31 cellular contexts compared by ENCODE assay signal in genomic region chr3:106530367-106530766, GRCh38.
"Had no signal": no experiment of that assay in that cellular context is flagged by ENCODE, and none has a peak within 500 bp of the region (broad histone marks: within the 10 kb centered on the region; RNA-seq: fewer than 3 reads in every experiment).

No MANE protein-coding gene starts in this region.

- H3K36me3 Mint-ChIP-seq: brain had no signal

- H3K27ac ChIP-seq: KMS-11 had no signal

- H3K4me1 Mint-ChIP-seq: brain had no signal

- H3K27me3 Mint-ChIP-seq: activated CD4-positive, alpha-beta memory T cell treated with anti-CD3 and anti-CD28 coated beads for 36 hours; activated CD4-positive, alpha-beta T cell treated with anti-CD3 and anti-CD28 coated beads, Interleukin-2, amount 10 ng/mL, durations not matched to agents 7 days and 5 days had no signal

- H3K27ac Mint-ChIP-seq: activated CD4-positive, alpha-beta T cell treated with anti-CD3 and anti-CD28 coated beads for 36 hours; activated CD4-positive, alpha-beta T cell treated with anti-CD3 and anti-CD28 coated beads, Interleukin-2, amount 10 ng/mL, durations not matched to agents 7 days and 5 days; activated naive CD4-positive, alpha-beta T cell treated with anti-CD3 and anti-CD28 coated beads for 36 hours; activated naive CD4-positive, alpha-beta T cell treated with anti-CD3 and anti-CD28 coated beads, Interleukin-2, amount 50 U/mL, for 72 hours; activated T-helper 1 cell treated with anti-CD3 and anti-CD28 coated beads, Interleukin-12 subunit alpha, Interleukin-12 subunit beta, Interleukin-2, Interleukin-4 antibody, amounts not matched to agents 30 ng/mL and 10 ng/mL and 1 ng/mL, durations not matched to agents 14 hours and 24 hours and 36 hours; brain had no signal

- DNase-seq: activated CD4-positive, alpha-beta memory T cell treated with anti-CD3 and anti-CD28 coated beads for 36 hours; activated CD4-positive, alpha-beta T cell treated with anti-CD3 and anti-CD28 coated beads for 36 hours; activated CD4-positive, alpha-beta T cell treated with anti-CD3 and anti-CD28 coated beads, Interleukin-2, amount 10 ng/mL, durations not matched to agents 7 days and 5 days; activated CD8-positive, alpha-beta memory T cell treated with anti-CD3 and anti-CD28 coated beads, Interleukin-2, amount 50 U/mL, for 4 hours; activated gamma-delta T cell treated with Interleukin-2 at 50 U/mL for 16 hours; activated naive CD4-positive, alpha-beta T cell treated with anti-CD3 and anti-CD28 coated beads for 36 hours; activated T-cell treated with anti-CD3 and anti-CD28 coated beads for 4 hours; activated T-cell treated with anti-CD3 and anti-CD28 coated beads, Interleukin-2, amount 50 U/mL, for 4 hours; anterior cingulate cortex; central memory CD4-positive, alpha-beta T cell; NCI-H1092 treated with DMSO at 0.1 percent for 48 hours; NCI-H1417; NCI-H146; NCI-H187; NCI-H2029 treated with DMSO at 0.1 percent for 48 hours; NCI-H2107; NCI-H2171; NCI-H510A; NCI-H526; NCI-H748 treated with DMSO at 0.1 percent for 48 hours; NK-92 treated with Interleukin-12 subunit alpha and Interleukin-12 subunit beta, amount 100 ng/mL, for 24 hours; SHP77; SW 1271; T-helper 1 cell; T-helper 2 cell; T-helper 9 cell had no signal

- ATAC-seq: SK-N-SH treated with all-trans-retinoic acid at 6 μM for 48 hours had no signal

- H3K4me3 Mint-ChIP-seq: activated CD4-positive, alpha-beta memory T cell treated with anti-CD3 and anti-CD28 coated beads for 36 hours; activated CD4-positive, alpha-beta T cell treated with anti-CD3 and anti-CD28 coated beads for 36 hours; activated CD4-positive, alpha-beta T cell treated with anti-CD3 and anti-CD28 coated beads, Interleukin-2, amount 10 ng/mL, durations not matched to agents 7 days and 5 days; activated naive CD4-positive, alpha-beta T cell treated with anti-CD3 and anti-CD28 coated beads for 36 hours; activated T-cell treated with anti-CD3 and anti-CD28 coated beads, Interleukin-2, amount 50 U/mL, for 4 hours; activated T-helper 1 cell treated with anti-CD3 and anti-CD28 coated beads, Interleukin-12 subunit alpha, Interleukin-12 subunit beta, Interleukin-2, Interleukin-4 antibody, amounts not matched to agents 30 ng/mL and 10 ng/mL and 1 ng/mL, durations not matched to agents 14 hours and 24 hours and 36 hours; brain had no signal
